In genomic region chr14:65255583-65256443, GRCh38 we compare ENCODE assay signal across 10 cellular contexts.
DNase-seq lines count a peak whose midpoint lies in the region; ATAC-seq, FAIRE-seq and TF ChIP-seq lines count a peak whose summit lies in the region.
"Had no signal": no experiment of that assay in that cellular context is flagged by ENCODE, and none has a peak within 500 bp of the region (broad histone marks: within the 10 kb centered on the region; RNA-seq: fewer than 3 reads in every experiment).

No MANE protein-coding gene starts in this region.

- peak overlapping the region; percentile 29 for H3K4me3 ChIP-seq in GM23338
- H3K4me3 ChIP-seq in duodenal mucosa (ENCODE audit: low read depth in 1 of 2, low read length in 2 of 2) = peak overlapping the region; percentile 54 to 57
- no peak overlapping the region for H3K4me3 ChIP-seq in pancreas
- H3K4me3 ChIP-seq: testis had no signal

- DNase-seq in GM23338 (ENCODE audit: low spot score) (peak; percentile 94), NCI-H345 treated with DMSO at 0.1 percent for 48 hours (lab: John Stamatoyannopoulos, UW; ENCODE audit: unreplicated experiment) (peak; percentile 54), pancreas (peak; percentile 40 to 73 (median 68)), COLO829 (ENCODE audit: low spot score) (no peak)
- DNase-seq: activated CD4-positive, alpha-beta T cell treated with anti-CD3 and anti-CD28 coated beads for 4 hours; testis had no signal

- ATAC-seq in GM23338 = peak; percentile 98
- peak; percentile 49 to 77 (median 72) for ATAC-seq in pancreas
- no peak for ATAC-seq in GM18870 (IDR thresholded peaks at IDR 0.05; ENCODE audit: unreplicated experiment)
- ATAC-seq in GM19395 (IDR thresholded peaks at IDR 0.05; ENCODE audit: unreplicated experiment) = no peak
- ATAC-seq in HG02763 (IDR thresholded peaks at IDR 0.05; ENCODE audit: unreplicated experiment) = no peak

- intact Hi-C loops in pancreas (cut with DNase I) = no loop called here

- H3K27me3 Mint-ChIP-seq in GM23338 (ENCODE audit: insufficient read depth, low read depth, poor library complexity) = no peaks in the 10 kb centered on the region

- H3K27ac ChIP-seq in GM23338 (ENCODE audit: low read depth) (no peak overlapping the region), duodenal mucosa (ENCODE audit: low read depth, low read length) (peak overlapping the region; percentile 28), pancreas (peak overlapping the region in 1 of 4 donors; percentile 38)
- H3K27ac ChIP-seq: testis had no signal

- H3K9me2 ChIP-seq in GM23338 (ENCODE audit: insufficient read depth) = peaks cover 7% of the 10 kb centered on the region; the same call in 1 of the 2 replicates

- WGBS in pancreas, 2 donors = 29 to 31% methylated on average over 8 of the region's 8 CpGs

- H3K79me2 ChIP-seq in GM23338 (replicated peaks; ENCODE audit: insufficient read depth) = no peaks in the 10 kb centered on the region

- H2AFZ ChIP-seq in GM23338 = peak overlapping the region; percentile 56

- peaks cover 7% of the 10 kb centered on the region; the same call in 2 of the 3 replicates for H3K36me3 Mint-ChIP-seq in GM23338 (ENCODE audit: low read depth)

- H3F3A ChIP-seq in GM23338 (replicated peaks; ENCODE audit: low read depth) = no peaks in the 10 kb centered on the region

- peak in 1 of 2 experiments; percentile 25; a peak in 1 of 4 replicates for TF ChIP-seq CTCF in GM23338 (conservative IDR thresholded peaks at IDR 0.05; ENCODE audit: low read depth in 2 of 2)
- no peak for TF ChIP-seq CTCF in pancreas (IDR thresholded peaks at IDR 0.05)

- peaks cover 14% of the 10 kb centered on the region for H3K4me1 ChIP-seq in GM23338 (ENCODE audit: insufficient read depth)
- H3K4me1 ChIP-seq in duodenal mucosa (ENCODE audit: control insufficient read depth in 1 of 2, insufficient read depth in 2 of 2, low read length in 2 of 2) = peaks cover 17 to 19% of the 10 kb centered on the region in 2 donors
- H3K4me1 ChIP-seq in pancreas = peaks cover 12 to 15% (median 13%) of the 10 kb centered on the region in 3 donors
- H3K4me1 ChIP-seq: testis had no signal

- H3K27ac Mint-ChIP-seq in GM23338 = peak overlapping the region; percentile 52

- H3K36me3 ChIP-seq in GM23338 (ENCODE audit: insufficient read depth) (no peaks in the 10 kb centered on the region), duodenal mucosa (ENCODE audit: control insufficient read depth in 1 of 2, insufficient read depth in 2 of 2, low read length in 2 of 2) (peaks cover 0 to 3% of the 10 kb centered on the region in 2 donors), pancreas (no peaks in the 10 kb centered on the region)

- H3K27me3 ChIP-seq in GM23338 (ENCODE audit: insufficient read depth) (no peaks in the 10 kb centered on the region), duodenal mucosa (ENCODE audit: control insufficient read depth in 1 of 2, insufficient read depth in 2 of 2, low read length in 2 of 2) (no peaks in the 10 kb centered on the region), pancreas (no peaks in the 10 kb centered on the region)
- H3K27me3 ChIP-seq: testis had no signal

- H3K9me3 ChIP-seq in duodenal mucosa (ENCODE audit: control insufficient read depth in 1 of 2, low read length in 2 of 2) (peaks cover 0 to 3% of the 10 kb centered on the region in 2 donors), pancreas (no peaks in the 10 kb centered on the region)
- H3K9me3 ChIP-seq: testis had no signal

- peaks cover 18% of the 10 kb centered on the region; the same call in 2 of the 3 replicates for H3K9me3 Mint-ChIP-seq in GM23338

- H3K4me1 Mint-ChIP-seq in GM23338 = peaks cover 22% of the 10 kb centered on the region

- H4K20me1 ChIP-seq in GM23338 (replicated peaks; ENCODE audit: insufficient read depth) = no peaks in the 10 kb centered on the region

- peak overlapping the region in 1 of 2 donors; percentile 55 for H3K9ac ChIP-seq in duodenal mucosa (ENCODE audit: low read depth in 1 of 2, low read length in 2 of 2)

- peak overlapping the region; percentile 56 for H3K4me2 ChIP-seq in GM23338

- no peak for FAIRE-seq in pancreas (lab: Jason Lieb, UNC)

- H3K4me3 Mint-ChIP-seq in GM23338 = peak overlapping the region; percentile 54

TF ChIP-seq in GM23338, 12 proteins besides CTCF, POLR2A, EP300 and RAD21:
- TF ChIP-seq POLR2AphosphoS5 (IDR thresholded peaks at IDR 0.05; ENCODE audit: low read depth) (peak; percentile 58; the same call in 1 of the 2 replicates), ZNF462 (CRISPR knock-in tag; IDR thresholded peaks at IDR 0.05) (peak; percentile 60; the same call in 1 of the 2 replicates), NANOG (IDR thresholded peaks at IDR 0.05; ENCODE audit: borderline replicate concordance) (no peak), REST (IDR thresholded peaks at IDR 0.05; ENCODE audit: unreplicated experiment) (no peak)

Comparison
In these comparisons a context has a peak if more than half of its experiments do, and no peak if none do; other contexts are left out.
1. ATAC-seq: peak in GM23338 (single experiment) and pancreas (4 of 4); none in GM18870 (single experiment), GM19395 (single experiment) and HG02763 (single experiment).
2. H3K4me3 ChIP-seq: peak in GM23338 (single experiment) and duodenal mucosa (2 of 2); none in pancreas (0 of 4).